17 cellular contexts compared by ENCODE assay signal in the genomic region with DNA sequence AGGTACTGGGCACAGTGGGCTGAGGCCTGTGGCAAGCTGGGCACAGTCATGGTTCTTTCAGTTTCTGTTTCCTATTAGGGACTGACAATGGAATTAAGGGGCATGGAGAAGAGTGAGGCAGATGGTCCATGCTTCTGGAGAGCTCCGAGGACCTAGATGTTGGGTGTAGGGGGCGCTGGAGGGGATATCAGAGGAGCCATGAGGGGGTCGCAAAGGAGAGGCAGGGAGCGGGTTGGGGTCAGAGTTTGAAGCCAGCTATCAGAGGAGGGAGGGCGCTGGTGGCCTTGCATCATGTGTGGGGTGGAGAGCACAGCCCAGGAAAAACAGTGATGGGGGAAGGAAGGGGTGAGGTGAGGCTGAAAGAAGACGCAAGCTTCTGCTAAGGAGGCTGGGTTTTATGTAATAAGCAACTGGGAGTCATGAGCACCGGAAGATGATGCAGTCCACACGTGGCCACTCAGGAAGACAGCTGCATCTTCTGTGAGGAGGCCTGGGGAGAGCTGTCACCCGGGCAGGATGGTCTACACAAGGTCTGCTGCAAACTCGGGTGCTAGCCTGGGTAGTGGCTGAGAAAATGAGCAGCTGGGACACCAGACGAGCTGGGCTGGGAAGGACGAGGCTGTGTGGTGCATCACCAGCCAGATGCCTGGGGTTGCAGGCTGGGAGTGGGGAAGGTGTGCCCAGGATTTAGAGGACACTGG.
DNase-seq lines count a peak whose midpoint lies in the region; ATAC-seq and TF ChIP-seq lines count a peak whose summit lies in the region.
"Had no signal": no experiment of that assay in that cellular context is flagged by ENCODE, and none has a peak within 500 bp of the region (broad histone marks: within the 10 kb centered on the region; RNA-seq: fewer than 3 reads in every experiment).

No MANE protein-coding gene starts in this region.

- peaks cover 24% of the 10 kb centered on the region for H3K36me3 Mint-ChIP-seq in activated CD8-positive, alpha-beta memory T cell treated with anti-CD3 and anti-CD28 coated beads, Interleukin-2, amount 10 ng/mL, durations not matched to agents 7 days and 5 days
- H3K36me3 Mint-ChIP-seq in dendritic cell treated with granulocyte-macrophage colony-stimulating factor and Interleukin-4, amounts not matched to agents 40 ng/mL and 50 ng/mL, for 4 days (ENCODE audit: low read depth): no peaks in the 10 kb centered on the region
- H3K36me3 Mint-ChIP-seq in stimulated activated naive B cell treated with anti-CD40 and anti-IgM and Interleukin-4, amounts not matched to agents 10 μg/mL and 1 μg/mL and 100 μg/mL, for 72 hours: peaks cover 22 to 34% of the 10 kb centered on the region in 2 donors

- peak overlapping the region; percentile 47 for H3K27ac Mint-ChIP-seq in activated CD8-positive, alpha-beta memory T cell treated with anti-CD3 and anti-CD28 coated beads, Interleukin-2, amount 10 ng/mL, durations not matched to agents 7 days and 5 days
- H3K27ac Mint-ChIP-seq in dendritic cell treated with granulocyte-macrophage colony-stimulating factor and Interleukin-4, amounts not matched to agents 40 ng/mL and 50 ng/mL, for 4 days: peak overlapping the region; percentile 52
- peak overlapping the region; percentile 53 for H3K27ac Mint-ChIP-seq in stimulated activated naive B cell treated with anti-CD40 and anti-IgM and Interleukin-4, amounts not matched to agents 10 μg/mL and 1 μg/mL and 100 μg/mL, for 72 hours

- H3K4me3 ChIP-seq in NB4 (ENCODE audit: low read depth, low read length): no peak overlapping the region
- H3K4me3 ChIP-seq: ascending aorta, SJSA1 had no signal

- intact Hi-C loops in dendritic cell treated with granulocyte-macrophage colony-stimulating factor and Interleukin-4, amounts not matched to agents 40 ng/mL and 50 ng/mL, for 4 days (cut with micrococcal nuclease): no loop called here

- CTCF ChIA-PET in activated CD8-positive, alpha-beta memory T cell treated with anti-CD3 and anti-CD28 coated beads, Interleukin-2, amount 10 ng/mL, durations not matched to agents 7 days and 5 days (lab: Charles Lee): interaction anchor here (1.4 to 7.5 kb wide), 4 partner anchors 11 to 124 kb away, joined by 3 to 70 read pairs (median 26); no protein-coding TSS in a partner anchor

- peaks cover 33% of the 10 kb centered on the region for H3K4me1 Mint-ChIP-seq in activated CD8-positive, alpha-beta memory T cell treated with anti-CD3 and anti-CD28 coated beads, Interleukin-2, amount 10 ng/mL, durations not matched to agents 7 days and 5 days
- H3K4me1 Mint-ChIP-seq in dendritic cell treated with granulocyte-macrophage colony-stimulating factor and Interleukin-4, amounts not matched to agents 40 ng/mL and 50 ng/mL, for 4 days (ENCODE audit: low read depth): peaks cover 38% of the 10 kb centered on the region
- peaks cover 11 to 15% of the 10 kb centered on the region in 2 donors for H3K4me1 Mint-ChIP-seq in stimulated activated naive B cell treated with anti-CD40 and anti-IgM and Interleukin-4, amounts not matched to agents 10 μg/mL and 1 μg/mL and 100 μg/mL, for 72 hours

- no peak for TF ChIP-seq POLR2A in NB4 (IDR thresholded peaks at IDR 0.05; ENCODE audit: extremely low read depth, insufficient read length)

- H3K4me3 Mint-ChIP-seq in activated CD8-positive, alpha-beta memory T cell treated with anti-CD3 and anti-CD28 coated beads, Interleukin-2, amount 10 ng/mL, durations not matched to agents 7 days and 5 days: no peak overlapping the region
- no peak overlapping the region for H3K4me3 Mint-ChIP-seq in dendritic cell treated with granulocyte-macrophage colony-stimulating factor and Interleukin-4, amounts not matched to agents 40 ng/mL and 50 ng/mL, for 4 days
- H3K4me3 Mint-ChIP-seq in stimulated activated naive B cell treated with anti-CD40 and anti-IgM and Interleukin-4, amounts not matched to agents 10 μg/mL and 1 μg/mL and 100 μg/mL, for 72 hours: no peak overlapping the region

- TF ChIP-seq CTCF in NB4 (IDR thresholded peaks at IDR 0.05; ENCODE audit: low read depth, low read length): no peak

- H3K27me3 Mint-ChIP-seq in activated CD8-positive, alpha-beta memory T cell treated with anti-CD3 and anti-CD28 coated beads, Interleukin-2, amount 10 ng/mL, durations not matched to agents 7 days and 5 days: peaks cover 18% of the 10 kb centered on the region
- peaks cover 5% of the 10 kb centered on the region for H3K27me3 Mint-ChIP-seq in dendritic cell treated with granulocyte-macrophage colony-stimulating factor and Interleukin-4, amounts not matched to agents 40 ng/mL and 50 ng/mL, for 4 days
- peaks cover 0 to 4% of the 10 kb centered on the region in 2 donors for H3K27me3 Mint-ChIP-seq in stimulated activated naive B cell treated with anti-CD40 and anti-IgM and Interleukin-4, amounts not matched to agents 10 μg/mL and 1 μg/mL and 100 μg/mL, for 72 hours

- peaks cover 22% of the 10 kb centered on the region for H3K9me3 Mint-ChIP-seq in activated CD8-positive, alpha-beta memory T cell treated with anti-CD3 and anti-CD28 coated beads, Interleukin-2, amount 10 ng/mL, durations not matched to agents 7 days and 5 days (ENCODE audit: low read depth)
- peaks cover 14% of the 10 kb centered on the region for H3K9me3 Mint-ChIP-seq in dendritic cell treated with granulocyte-macrophage colony-stimulating factor and Interleukin-4, amounts not matched to agents 40 ng/mL and 50 ng/mL, for 4 days
- peaks cover 20 to 28% of the 10 kb centered on the region in 2 donors for H3K9me3 Mint-ChIP-seq in stimulated activated naive B cell treated with anti-CD40 and anti-IgM and Interleukin-4, amounts not matched to agents 10 μg/mL and 1 μg/mL and 100 μg/mL, for 72 hours

- no peak for DNase-seq in activated CD8-positive, alpha-beta memory T cell treated with anti-CD3 and anti-CD28 coated beads, Interleukin-2, amount 10 ng/mL, durations not matched to agents 7 days and 5 days
- DNase-seq in activated CD8-positive, alpha-beta memory T cell treated with anti-CD3 and anti-CD28 coated beads for 24 hours: no peak
- DNase-seq in NB4 (ENCODE audit: low read depth) (peak; percentile 53), NCI-H774 (lab: John Stamatoyannopoulos, UW) (no peak), hepatic stellate cell (ENCODE audit: low spot score) (no peak)
- no peak for DNase-seq in stimulated activated naive B cell treated with anti-CD40 and anti-IgM and Interleukin-4, amounts not matched to agents 10 μg/mL and 1 μg/mL and 100 μg/mL, for 72 hours
- DNase-seq: activated T-cell treated with anti-CD3 and anti-CD28 coated beads for 4 hours, Calu3, Karpas-422, mammary epithelial cell, NCI-H2029 treated with DMSO at 0.1 percent for 48 hours, NCI-H748 treated with DMSO at 0.1 percent for 48 hours, nucleus accumbens had no signal

- no peak for ATAC-seq in activated CD8-positive, alpha-beta memory T cell treated with anti-CD3 and anti-CD28 coated beads, Interleukin-2, amount 10 ng/mL, durations not matched to agents 7 days and 5 days
- no peak for ATAC-seq in stimulated activated naive B cell treated with anti-CD40 and anti-IgM and Interleukin-4, amounts not matched to agents 10 μg/mL and 1 μg/mL and 100 μg/mL, for 72 hours (replicated peaks)
- ATAC-seq in HG02623 (IDR thresholded peaks at IDR 0.05; ENCODE audit: unreplicated experiment): no peak
